ENCODE assay signal across 5 cellular contexts in genomic region chr7:108393097-108393496, GRCh38.
DNase-seq lines count a peak whose midpoint lies in the region; ATAC-seq, FAIRE-seq and TF ChIP-seq lines count a peak whose summit lies in the region.
"Not testable (repeated sequence)": the region's sequence is repeated elsewhere in the genome, so short reads cannot be mapped to it uniquely, and the experiment has no call there.

No MANE protein-coding gene starts in this region.

- H3K9me3 Mint-ChIP-seq in WTC11: not testable (repeated sequence)

- TF ChIP-seq CTCF in WTC11 (IDR thresholded peaks at IDR 0.05): not testable (repeated sequence)
- peak; percentile 23 for TF ChIP-seq CTCF in HepG2 (CRISPR knock-in tag; IDR thresholded peaks at IDR 0.05)

- H3K36me3 Mint-ChIP-seq in WTC11: not testable (repeated sequence)

- not testable (repeated sequence) for TF ChIP-seq RAD21 in HepG2 (CRISPR knock-in tag; IDR thresholded peaks at IDR 0.05)

- not testable (repeated sequence) for H2AFZ ChIP-seq in HepG2 (ENCODE audit: low read length)

- not testable (repeated sequence) for TF ChIP-seq EP300 in HepG2 (IDR thresholded peaks at IDR 0.05; ENCODE audit: low read depth in 2 of 2, low read length in 2 of 2); HepG2 (CRISPR knock-in tag; IDR thresholded peaks at IDR 0.05; ENCODE audit: borderline replicate concordance)

- TF ChIP-seq POLR2A in HepG2 (IDR thresholded peaks at IDR 0.05; ENCODE audit: insufficient read depth in 1 of 2, low read depth in 2 of 2, low read length in 2 of 2): not testable (repeated sequence)

- H3K9me3 ChIP-seq in HepG2 (ENCODE audit: low read length); small intestine (ENCODE audit: control insufficient read depth, low read depth): not testable (repeated sequence)

- not testable (repeated sequence) for ATAC-seq in WTC11
- ATAC-seq in HepG2: peak; percentile 51

- H3K36me3 ChIP-seq in HepG2 (replicated peaks in 1 of 2; ENCODE audit: control insufficient read depth in 1 of 2, insufficient read depth in 2 of 2, low read length in 2 of 2); small intestine (ENCODE audit: control insufficient read depth in 2 of 2, insufficient read depth in 2 of 2, low read length in 2 of 2): not testable (repeated sequence)

- intact Hi-C loops in HepG2 (cut with micrococcal nuclease; ENCODE audit: unreplicated experiment): not testable (repeated sequence)

- H3K79me2 ChIP-seq in HepG2 (ENCODE audit: insufficient read depth, low read length): not testable (repeated sequence)

- not testable (repeated sequence) for H3K4me1 ChIP-seq in HepG2 (ENCODE audit: insufficient read depth, low read length); small intestine (ENCODE audit: control insufficient read depth in 2 of 2, insufficient read depth in 1 of 2, low read depth in 1 of 2, low read length in 1 of 2)

- H3K27me3 Mint-ChIP-seq in WTC11 (ENCODE audit: low read depth): not testable (repeated sequence)

- WGBS in HepG2 (ENCODE audit: low lambda C conversion rate): 38% methylated on average over 4 of the region's 10 CpGs
- 12 to 37% (median 24%) methylated on average over 10 of the region's 10 CpGs for WGBS in small intestine, 3 donors

- in situ Hi-C loops in HepG2 (cut with HindIII; ENCODE audit: extremely low pct_ligation_motif_present, low pct_unique_long_range_greater_than_20kb): not testable (repeated sequence)

- H4K20me1 ChIP-seq in HepG2 (ENCODE audit: insufficient read depth, low read length): not testable (repeated sequence)

- H3K27ac ChIP-seq in HepG2 (ENCODE audit: extremely low read length, insufficient read depth, low read length); small intestine (ENCODE audit: low read depth in 1 of 2, low read length in 1 of 2): not testable (repeated sequence)

- CTCF ChIA-PET in WTC11 (lab: Charles Lee): interaction anchor here (1.2 kb wide), 1 partner anchor 62 kb away, joined by 3 read pairs; no protein-coding TSS in a partner anchor
- CTCF ChIA-PET in HepG2 (lab: Yijun Ruan, JAX; ENCODE audit: low intra/inter-chr PET ratio, low total read pairs): not testable (repeated sequence)

- H3K27ac Mint-ChIP-seq in WTC11: not testable (repeated sequence)

- H3K4me1 Mint-ChIP-seq in WTC11: not testable (repeated sequence)

- peak overlapping the region; percentile 23; the same call in 1 of the 2 replicates for H3K4me2 ChIP-seq in HepG2 (ENCODE audit: low read depth, low read length)

- not testable (repeated sequence) for H3K27me3 ChIP-seq in HepG2 (ENCODE audit: control insufficient read depth in 1 of 2, insufficient read depth in 2 of 2, low read length in 2 of 2); small intestine (ENCODE audit: control insufficient read depth in 2 of 2, insufficient read depth in 2 of 2, low read length in 2 of 2)

- DNase-seq in ELF-1 (ENCODE audit: low read depth, low spot score): peak; percentile 12
- peak; percentile 22 for DNase-seq in WTC11 (ENCODE audit: low spot score)
- DNase-seq in HepG2 (ENCODE audit: low spot score): not testable (repeated sequence)
- peak; percentile 44 for DNase-seq in mucosa of gallbladder (ENCODE audit: low spot score)
- peak; percentile 32 for DNase-seq in small intestine

- not testable (repeated sequence) for H3K9ac ChIP-seq in HepG2 (ENCODE audit: insufficient read depth, low read depth, low read length)

- POLR2A ChIA-PET in WTC11 (lab: Charles Lee); HepG2 (lab: Yijun Ruan, JAX): not testable (repeated sequence)

- not testable (repeated sequence) for BruUV-seq in HepG2 (replicated peaks; lab: Mats Ljungman, UMichigan)

- not testable (repeated sequence) for H3K4me3 Mint-ChIP-seq in WTC11

- H3K4me3 ChIP-seq in HepG2 (replicated peaks in 1 of 3; ENCODE audit: insufficient read depth in 1 of 3, low read depth in 2 of 3, low read length in 3 of 3); small intestine (ENCODE audit: low read depth in 1 of 2, low read length in 2 of 2): not testable (repeated sequence)

- not testable (repeated sequence) for FAIRE-seq in HepG2 (lab: Jason Lieb, UNC); small intestine (lab: Jason Lieb, UNC)

TF ChIP-seq in HepG2, 621 proteins besides CTCF, POLR2A, EP300 and RAD21 (continues in another document):
- TF ChIP-seq ONECUT2 (CRISPR knock-in tag; IDR thresholded peaks at IDR 0.05) (peak; percentile 69; the same call in 1 of the 2 replicates), GATAD2A (CRISPR knock-in tag; IDR thresholded peaks at IDR 0.05) (peak; percentile 30; the same call in 1 of the 2 replicates), FOXA3 (CRISPR knock-in tag; IDR thresholded peaks at IDR 0.05) (0 out of 2 replicates have a peak, but pooled peaks have one; percentile 18), KDM3A (CRISPR knock-in tag; IDR thresholded peaks at IDR 0.05; ENCODE audit: low read depth) (0 out of 2 replicates have a peak, but pooled peaks have one; percentile 44), YY1 (IDR thresholded peaks at IDR 0.05; ENCODE audit: insufficient read depth, insufficient replicate concordance, low read depth, low read length) (peak; percentile 34), ZMYM4 (CRISPR knock-in tag; IDR thresholded peaks at IDR 0.05) (0 out of 2 replicates have a peak, but pooled peaks have one; percentile 30), HOXA3 (CRISPR knock-in tag; IDR thresholded peaks at IDR 0.05) (peak; percentile 17; the same call in 1 of the 2 replicates), SALL1 (CRISPR knock-in tag; IDR thresholded peaks at IDR 0.05) (peak; percentile 35; the same call in 1 of the 2 replicates)
- TF ChIP-seq, protein P1, sequence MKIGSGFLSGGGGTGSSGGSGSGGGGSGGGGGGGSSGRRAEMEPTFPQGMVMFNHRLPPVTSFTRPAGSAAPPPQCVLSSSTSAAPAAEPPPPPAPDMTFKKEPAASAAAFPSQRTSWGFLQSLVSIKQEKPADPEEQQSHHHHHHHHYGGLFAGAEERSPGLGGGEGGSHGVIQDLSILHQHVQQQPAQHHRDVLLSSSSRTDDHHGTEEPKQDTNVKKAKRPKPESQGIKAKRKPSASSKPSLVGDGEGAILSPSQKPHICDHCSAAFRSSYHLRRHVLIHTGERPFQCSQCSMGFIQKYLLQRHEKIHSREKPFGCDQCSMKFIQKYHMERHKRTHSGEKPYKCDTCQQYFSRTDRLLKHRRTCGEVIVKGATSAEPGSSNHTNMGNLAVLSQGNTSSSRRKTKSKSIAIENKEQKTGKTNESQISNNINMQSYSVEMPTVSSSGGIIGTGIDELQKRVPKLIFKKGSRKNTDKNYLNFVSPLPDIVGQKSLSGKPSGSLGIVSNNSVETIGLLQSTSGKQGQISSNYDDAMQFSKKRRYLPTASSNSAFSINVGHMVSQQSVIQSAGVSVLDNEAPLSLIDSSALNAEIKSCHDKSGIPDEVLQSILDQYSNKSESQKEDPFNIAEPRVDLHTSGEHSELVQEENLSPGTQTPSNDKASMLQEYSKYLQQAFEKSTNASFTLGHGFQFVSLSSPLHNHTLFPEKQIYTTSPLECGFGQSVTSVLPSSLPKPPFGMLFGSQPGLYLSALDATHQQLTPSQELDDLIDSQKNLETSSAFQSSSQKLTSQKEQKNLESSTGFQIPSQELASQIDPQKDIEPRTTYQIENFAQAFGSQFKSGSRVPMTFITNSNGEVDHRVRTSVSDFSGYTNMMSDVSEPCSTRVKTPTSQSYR (CRISPR knock-in tag; IDR thresholded peaks at IDR 0.05; ENCODE audit: borderline replicate concordance): peak; percentile 90
- TF ChIP-seq, protein P2, sequence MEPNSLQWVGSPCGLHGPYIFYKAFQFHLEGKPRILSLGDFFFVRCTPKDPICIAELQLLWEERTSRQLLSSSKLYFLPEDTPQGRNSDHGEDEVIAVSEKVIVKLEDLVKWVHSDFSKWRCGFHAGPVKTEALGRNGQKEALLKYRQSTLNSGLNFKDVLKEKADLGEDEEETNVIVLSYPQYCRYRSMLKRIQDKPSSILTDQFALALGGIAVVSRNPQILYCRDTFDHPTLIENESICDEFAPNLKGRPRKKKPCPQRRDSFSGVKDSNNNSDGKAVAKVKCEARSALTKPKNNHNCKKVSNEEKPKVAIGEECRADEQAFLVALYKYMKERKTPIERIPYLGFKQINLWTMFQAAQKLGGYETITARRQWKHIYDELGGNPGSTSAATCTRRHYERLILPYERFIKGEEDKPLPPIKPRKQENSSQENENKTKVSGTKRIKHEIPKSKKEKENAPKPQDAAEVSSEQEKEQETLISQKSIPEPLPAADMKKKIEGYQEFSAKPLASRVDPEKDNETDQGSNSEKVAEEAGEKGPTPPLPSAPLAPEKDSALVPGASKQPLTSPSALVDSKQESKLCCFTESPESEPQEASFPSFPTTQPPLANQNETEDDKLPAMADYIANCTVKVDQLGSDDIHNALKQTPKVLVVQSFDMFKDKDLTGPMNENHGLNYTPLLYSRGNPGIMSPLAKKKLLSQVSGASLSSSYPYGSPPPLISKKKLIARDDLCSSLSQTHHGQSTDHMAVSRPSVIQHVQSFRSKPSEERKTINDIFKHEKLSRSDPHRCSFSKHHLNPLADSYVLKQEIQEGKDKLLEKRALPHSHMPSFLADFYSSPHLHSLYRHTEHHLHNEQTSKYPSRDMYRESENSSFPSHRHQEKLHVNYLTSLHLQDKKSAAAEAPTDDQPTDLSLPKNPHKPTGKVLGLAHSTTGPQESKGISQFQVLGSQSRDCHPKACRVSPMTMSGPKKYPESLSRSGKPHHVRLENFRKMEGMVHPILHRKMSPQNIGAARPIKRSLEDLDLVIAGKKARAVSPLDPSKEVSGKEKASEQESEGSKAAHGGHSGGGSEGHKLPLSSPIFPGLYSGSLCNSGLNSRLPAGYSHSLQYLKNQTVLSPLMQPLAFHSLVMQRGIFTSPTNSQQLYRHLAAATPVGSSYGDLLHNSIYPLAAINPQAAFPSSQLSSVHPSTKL (CRISPR knock-in tag; IDR thresholded peaks at IDR 0.05): peak; percentile 58
